ENCODE assay signal across 15 cellular contexts in genomic region chr4:161604516-161605300, GRCh38.
DNase-seq lines count a peak whose midpoint lies in the region; ATAC-seq, FAIRE-seq and TF ChIP-seq lines count a peak whose summit lies in the region.
"Had no signal": no experiment of that assay in that cellular context is flagged by ENCODE, and none has a peak within 500 bp of the region (broad histone marks: within the 10 kb centered on the region; RNA-seq: fewer than 3 reads in every experiment).

No MANE protein-coding gene starts in this region.

- no peaks in the 10 kb centered on the region for H3K79me2 ChIP-seq in GM12878 (ENCODE audit: control insufficient read depth, insufficient read depth, low read length)

- no peaks in the 10 kb centered on the region for H3K4me1 ChIP-seq in GM12878 (ENCODE audit: control insufficient read depth, insufficient read depth, low read length)
- no peaks in the 10 kb centered on the region for H3K4me1 ChIP-seq in SJCRH30

- in situ Hi-C loops in GM12878 (cut with MboI): no loop called here

- DNase-seq in GM12878 (ENCODE audit: low read depth, low spot score) (peak; percentile 20), A172 (ENCODE audit: low spot score) (no peak), SJCRH30 (no peak)
- DNase-seq in central memory CD4-positive, alpha-beta T cell: no peak
- no peak for DNase-seq in T-helper 2 cell treated with Interferon-gamma antibody and Interleukin-4, amounts not matched to agents 5 μg/mL and 100 μg/mL, for 36 hours (ENCODE audit: low spot score)
- DNase-seq: effector memory CD8-positive, alpha-beta T cell; left colon; naive B cell; NCI-H1694; NCI-H69; SK-N-SH; stimulated activated CD4-positive, alpha-beta T cell treated with anti-CD3 and anti-CD28 coated beads, Interleukin-4, amount 100 ng/mL, for 4 hours had no signal

- TF ChIP-seq CTCF in GM12878 (IDR thresholded peaks at IDR 0.05 in 2 of 3, conservative IDR thresholded peaks at IDR 0.05 in 1 of 3; ENCODE audit: control insufficient read depth in 2 of 3, extremely low read depth in 1 of 3, insufficient read depth in 1 of 3, low read depth in 3 of 3, low read length in 3 of 3): no peak

- H3K27me3 Mint-ChIP-seq in T-helper 2 cell treated with Interferon-gamma antibody and Interleukin-4, amounts not matched to agents 5 μg/mL and 100 μg/mL, for 36 hours (ENCODE audit: low read depth): no peaks in the 10 kb centered on the region
- H3K27me3 Mint-ChIP-seq: effector memory CD8-positive, alpha-beta T cell; naive B cell had no signal

- no peak overlapping the region for H3K27ac Mint-ChIP-seq in T-helper 2 cell treated with Interferon-gamma antibody and Interleukin-4, amounts not matched to agents 5 μg/mL and 100 μg/mL, for 36 hours
- H3K27ac Mint-ChIP-seq: effector memory CD8-positive, alpha-beta T cell; naive B cell had no signal

- H3K27me3 ChIP-seq in GM12878 (replicated peaks in 1 of 2; ENCODE audit: control insufficient read depth in 2 of 2, insufficient read depth in 2 of 2, low read length in 1 of 2): no peaks in the 10 kb centered on the region
- no peaks in the 10 kb centered on the region for H3K27me3 ChIP-seq in SJCRH30

- CTCF ChIA-PET in GM12878 (lab: Yijun Ruan, JAX): no interaction called here

- H3K4me3 ChIP-seq in GM12878 (no peak overlapping the region), SJCRH30 (no peak overlapping the region)

- intact Hi-C loops in GM12878 (cut with micrococcal nuclease; ENCODE audit: unreplicated experiment): no loop called here

- H3K36me3 Mint-ChIP-seq in T-helper 2 cell treated with Interferon-gamma antibody and Interleukin-4, amounts not matched to agents 5 μg/mL and 100 μg/mL, for 36 hours (ENCODE audit: low read depth): no peaks in the 10 kb centered on the region
- H3K36me3 Mint-ChIP-seq: naive B cell had no signal

- peaks cover 7% of the 10 kb centered on the region for H3K9me3 Mint-ChIP-seq in T-helper 2 cell treated with Interferon-gamma antibody and Interleukin-4, amounts not matched to agents 5 μg/mL and 100 μg/mL, for 36 hours

- TF ChIP-seq POLR2A in GM12878 (IDR thresholded peaks at IDR 0.05; ENCODE audit: low read depth, low read length): no peak

- no peaks in the 10 kb centered on the region for H3K4me1 Mint-ChIP-seq in T-helper 2 cell treated with Interferon-gamma antibody and Interleukin-4, amounts not matched to agents 5 μg/mL and 100 μg/mL, for 36 hours (ENCODE audit: low read depth)
- H3K4me1 Mint-ChIP-seq: naive B cell had no signal

- peak overlapping the region; percentile 18; the same call in 1 of the 2 replicates for H3K27ac ChIP-seq in GM12878 (ENCODE audit: control insufficient read depth, insufficient read depth)
- H3K27ac ChIP-seq in SJCRH30: no peak overlapping the region

- no peaks in the 10 kb centered on the region for H3K36me3 ChIP-seq in GM12878 (ENCODE audit: control insufficient read depth in 2 of 2, insufficient read depth in 2 of 2, low read length in 1 of 2)
- no peaks in the 10 kb centered on the region for H3K36me3 ChIP-seq in SJCRH30

- no peak overlapping the region for H3K9ac ChIP-seq in GM12878 (ENCODE audit: control insufficient read depth, insufficient read depth, low read length)
- H3K9ac ChIP-seq: SK-N-SH had no signal

- no peak for TF ChIP-seq EP300 in GM12878 (IDR thresholded peaks at IDR 0.05; ENCODE audit: borderline replicate concordance in 1 of 2, control insufficient read depth in 1 of 2, low read depth in 2 of 2, low read length in 2 of 2)

- no TSS peak for BruUV-seq in GM12878 (replicated peaks; lab: Mats Ljungman, UMichigan)

- RAD21 ChIA-PET in GM12878 (lab: Charles Lee; ENCODE audit: unreplicated experiment): no interaction called here

- H3K9me3 ChIP-seq in GM12878 (replicated peaks; ENCODE audit: control insufficient read depth, insufficient read depth, low read length) (no peaks in the 10 kb centered on the region), SJCRH30 (replicated peaks) (no peaks in the 10 kb centered on the region)
- H3K9me3 ChIP-seq: SK-N-SH had no signal

- SMC1A ChIA-PET in GM12878 (lab: Charles Lee; ENCODE audit: uncharacterized antibody, unreplicated experiment): interaction anchor here (1.2 kb wide), 1 partner anchor 12 kb away, joined by 3 read pairs; no protein-coding TSS in a partner anchor

- H4K20me1 ChIP-seq in GM12878 (ENCODE audit: control insufficient read depth, insufficient read depth): no peaks in the 10 kb centered on the region

- ATAC-seq in GM18861 (IDR thresholded peaks at IDR 0.05; ENCODE audit: unreplicated experiment) (peak; percentile 93), HG02610 (IDR thresholded peaks at IDR 0.05; ENCODE audit: unreplicated experiment) (peak; percentile 69), HG03565 (IDR thresholded peaks at IDR 0.05; ENCODE audit: unreplicated experiment) (peak; percentile 64), GM12878 (peak; percentile 97)
- ATAC-seq: effector memory CD8-positive, alpha-beta T cell; left colon had no signal

- H3K4me2 ChIP-seq in GM12878 (ENCODE audit: control insufficient read depth, insufficient read depth): peak overlapping the region; percentile 42; the same call in 1 of the 2 replicates
- H3K4me2 ChIP-seq: SK-N-SH had no signal

- 4% methylated on average over 4 of the region's 4 CpGs for WGBS in GM12878 (ENCODE audit: insufficient coverage, insufficient replicate concordance, low lambda C conversion rate, missing lambda C conversion rate)

- FAIRE-seq in GM12878 (lab: Jason Lieb, UNC): peak; percentile 23

- no peak overlapping the region for H3K4me3 Mint-ChIP-seq in T-helper 2 cell treated with Interferon-gamma antibody and Interleukin-4, amounts not matched to agents 5 μg/mL and 100 μg/mL, for 36 hours
- H3K4me3 Mint-ChIP-seq: effector memory CD8-positive, alpha-beta T cell; naive B cell had no signal

- H2AFZ ChIP-seq in GM12878 (ENCODE audit: control insufficient read depth, low read depth, low read length): peak overlapping the region; percentile 71

- no peak for TF ChIP-seq RAD21 in GM12878 (IDR thresholded peaks at IDR 0.05; ENCODE audit: insufficient read depth, low read depth, low read length)

- POLR2A ChIA-PET in GM12878 (lab: Charles Lee): no interaction called here

TF ChIP-seq in GM12878, 131 proteins besides CTCF, POLR2A, EP300 and RAD21 (continues in another document):
- TF ChIP-seq IRF4 (IDR thresholded peaks at IDR 0.05; ENCODE audit: low read depth, low read length) (0 out of 2 replicates have a peak, but pooled peaks have one; percentile 8), IRF3 (IDR thresholded peaks at IDR 0.05) (no peak), SREBF1 (IDR thresholded peaks at IDR 0.05; ENCODE audit: low read length) (no peak), DPF2 (IDR thresholded peaks at IDR 0.05) (peak; percentile 51; the same call in 1 of the 2 replicates), GATAD2B (conservative IDR thresholded peaks at IDR 0.05; ENCODE audit: low read depth) (peak; percentile 45; the same call in 1 of the 2 replicates), ZNF217 (IDR thresholded peaks at IDR 0.05) (no peak), E2F4 (IDR thresholded peaks at IDR 0.05; ENCODE audit: low read depth, low read length) (no peak), IKZF2 (IDR thresholded peaks at IDR 0.05) (peak; percentile 24 to 50; a peak in 3 of 4 replicates), JUNB (IDR thresholded peaks at IDR 0.05) (no peak), ZNF24 (IDR thresholded peaks at IDR 0.05) (no peak)
- TF ChIP-seq, protein P1, sequence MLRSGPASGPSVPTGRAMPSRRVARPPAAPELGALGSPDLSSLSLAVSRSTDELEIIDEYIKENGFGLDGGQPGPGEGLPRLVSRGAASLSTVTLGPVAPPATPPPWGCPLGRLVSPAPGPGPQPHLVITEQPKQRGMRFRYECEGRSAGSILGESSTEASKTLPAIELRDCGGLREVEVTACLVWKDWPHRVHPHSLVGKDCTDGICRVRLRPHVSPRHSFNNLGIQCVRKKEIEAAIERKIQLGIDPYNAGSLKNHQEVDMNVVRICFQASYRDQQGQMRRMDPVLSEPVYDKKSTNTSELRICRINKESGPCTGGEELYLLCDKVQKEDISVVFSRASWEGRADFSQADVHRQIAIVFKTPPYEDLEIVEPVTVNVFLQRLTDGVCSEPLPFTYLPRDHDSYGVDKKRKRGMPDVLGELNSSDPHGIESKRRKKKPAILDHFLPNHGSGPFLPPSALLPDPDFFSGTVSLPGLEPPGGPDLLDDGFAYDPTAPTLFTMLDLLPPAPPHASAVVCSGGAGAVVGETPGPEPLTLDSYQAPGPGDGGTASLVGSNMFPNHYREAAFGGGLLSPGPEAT (IDR thresholded peaks at IDR 0.05; ENCODE audit: low read depth): peak; percentile 48; the same call in 1 of the 2 replicates
